10 cellular contexts compared by ENCODE assay signal in the genomic region with DNA sequence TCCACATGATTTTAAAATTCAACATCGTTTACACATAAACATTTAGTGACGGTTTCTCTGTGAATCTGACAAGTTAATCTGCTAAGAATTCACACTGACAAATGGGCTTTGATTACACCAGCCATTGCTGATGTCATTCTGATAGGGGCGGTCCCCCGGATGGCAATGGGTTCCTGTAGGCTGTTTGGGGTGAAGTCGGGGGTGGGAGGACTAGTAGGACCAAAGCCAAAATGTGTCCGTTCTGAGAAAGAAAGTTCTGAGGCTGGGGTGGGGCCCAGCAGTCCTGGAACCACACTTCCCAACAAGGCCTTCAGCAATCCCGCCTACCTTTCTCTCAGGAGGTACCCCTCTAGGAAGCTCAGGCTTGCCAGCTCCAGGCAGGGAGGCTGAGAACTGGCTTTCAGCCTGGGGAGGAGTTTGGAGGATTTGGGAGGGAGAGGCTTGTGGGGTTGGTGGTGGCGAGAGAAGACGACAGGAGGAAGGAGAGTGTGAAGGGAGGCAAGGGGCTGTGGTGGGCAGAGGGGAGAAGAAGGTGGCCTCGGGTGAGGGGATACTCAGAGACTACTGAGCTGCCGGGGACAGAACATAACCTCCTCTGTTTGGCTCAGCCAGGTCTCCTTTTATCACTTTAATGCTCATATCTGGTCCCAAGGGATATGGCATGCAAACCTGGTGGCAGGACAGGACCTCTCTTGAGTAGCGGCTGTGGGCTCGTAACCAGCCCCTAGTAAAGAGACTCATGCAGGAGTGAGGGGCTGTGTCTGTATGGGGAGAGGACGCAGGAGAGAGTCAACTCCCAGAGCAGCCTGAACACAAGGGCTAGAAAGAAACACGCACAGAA. TPM values are rescaled to one million over a fixed set of nuclear protein-coding genes. Genes with fewer than 3 reads are reported as not detected.
DNase-seq lines count a peak whose midpoint lies in the region; ATAC-seq and TF ChIP-seq lines count a peak whose summit lies in the region.
"Had no signal": no experiment of that assay in that cellular context is flagged by ENCODE, and none has a peak within 500 bp of the region (broad histone marks: within the 10 kb centered on the region; RNA-seq: fewer than 3 reads in every experiment).

No MANE protein-coding gene starts in this region.

- H3K27me3 ChIP-seq in duodenal mucosa (ENCODE audit: control insufficient read depth in 1 of 2, insufficient read depth in 2 of 2, low read length in 2 of 2) (peaks cover 0 to 2% of the 10 kb centered on the region in 2 donors), vagina (no peaks in the 10 kb centered on the region)

- no peak overlapping the region for H3K4me3 Mint-ChIP-seq in mesothelial cell of epicardium

- no peaks in the 10 kb centered on the region for H3K9me3 Mint-ChIP-seq in mesothelial cell of epicardium

- DNase-seq in Right ventricle myocardium inferior (ENCODE audit: missing footprints) (no peak), cardiac septum (ENCODE audit: low spot score) (no peak), mesothelial cell of epicardium (ENCODE audit: low spot score in 2 of 2, unreplicated experiment in 2 of 2) (no peak), vagina (ENCODE audit: extremely low spot score in 2 of 2) (no peak), DMS153 treated with DMSO at 0.1 percent for 48 hours (lab: John Stamatoyannopoulos, UW; ENCODE audit: unreplicated experiment) (no peak), NCI-H510A (lab: John Stamatoyannopoulos, UW) (no peak), Ammon's horn (ENCODE audit: low spot score) (no peak)
- DNase-seq: SW 1271 had no signal

- peak overlapping the region; percentile 76 for H3K27ac Mint-ChIP-seq in mesothelial cell of epicardium

- peaks cover 77% of the 10 kb centered on the region for H3K4me1 Mint-ChIP-seq in mesothelial cell of epicardium

- TF ChIP-seq POLR2A in vagina (IDR thresholded peaks at IDR 0.05) = no peak

- H3K36me3 Mint-ChIP-seq in mesothelial cell of epicardium = peaks cover 18% of the 10 kb centered on the region

- H3K9me3 ChIP-seq in duodenal mucosa (ENCODE audit: control insufficient read depth in 1 of 2, low read length in 2 of 2) (no peaks in the 10 kb centered on the region), vagina (no peaks in the 10 kb centered on the region)

- H3K4me1 ChIP-seq in duodenal mucosa (ENCODE audit: control insufficient read depth in 1 of 2, insufficient read depth in 2 of 2, low read length in 2 of 2) (peaks cover 42 to 70% of the 10 kb centered on the region in 2 donors), vagina (peaks cover 82% of the 10 kb centered on the region)

- peaks cover 3% of the 10 kb centered on the region for H3K27me3 Mint-ChIP-seq in mesothelial cell of epicardium (ENCODE audit: low read depth)

- H3K27ac ChIP-seq in duodenal mucosa (ENCODE audit: low read depth, low read length) = peak overlapping the region; percentile 54
- peak overlapping the region; percentile 95 for H3K27ac ChIP-seq in vagina

- peak; percentile 14 for ATAC-seq in Right ventricle myocardium inferior

- H3K4me3 ChIP-seq in duodenal mucosa (ENCODE audit: low read depth in 1 of 2, low read length in 2 of 2) (no peak overlapping the region), vagina (no peak overlapping the region)

- TF ChIP-seq CTCF in mesothelial cell of epicardium (IDR thresholded peaks at IDR 0.05; ENCODE audit: unreplicated experiment) = no peak
- TF ChIP-seq CTCF in vagina (IDR thresholded peaks at IDR 0.05) = no peak

- H3K36me3 ChIP-seq in duodenal mucosa (ENCODE audit: control insufficient read depth in 1 of 2, insufficient read depth in 2 of 2, low read length in 2 of 2) = peaks cover 5 to 48% of the 10 kb centered on the region in 2 donors
- peaks cover 0 to 21% of the 10 kb centered on the region in 2 donors for H3K36me3 ChIP-seq in vagina

- H3K9ac ChIP-seq in duodenal mucosa (ENCODE audit: low read depth in 1 of 2, low read length in 2 of 2) = peak overlapping the region in 1 of 2 donors; percentile 15

- intact Hi-C loops in Right ventricle myocardium inferior (cut with DNase I) = no loop called here
- intact Hi-C loops in cardiac septum (cut with DNase I) = no loop called here
- intact Hi-C loops in vagina (cut with DNase I) = no loop called here

RNA-seq across cellular contexts. Expression of a gene that starts 8.6 kb away (rescaled TPM):
- 22.7 TPM for total RNA-seq in Right ventricle myocardium inferior
- 15.0 TPM for total RNA-seq in cardiac septum
- total RNA-seq in mesothelial cell of epicardium = 97.9 to 99.3 TPM (median 98.9 TPM) in 3 replicates
- total RNA-seq in vagina = 33.1 TPM

RNA-seq across cellular contexts. Expression of a gene that starts 21.7 kb away (rescaled TPM):
- 14.3 TPM for total RNA-seq in Right ventricle myocardium inferior
- total RNA-seq in cardiac septum = 19.8 TPM
- 17.3 to 24.8 TPM (median 24.5 TPM) in 3 replicates for total RNA-seq in mesothelial cell of epicardium
- 24.3 TPM for total RNA-seq in vagina

RNA-seq across cellular contexts. Expression of a gene that starts 33.6 kb away (rescaled TPM):
- total RNA-seq in Right ventricle myocardium inferior = 24.1 TPM
- total RNA-seq in cardiac septum = 28.8 TPM
- 63.8 to 74.5 TPM (median 71.2 TPM) in 3 replicates for total RNA-seq in mesothelial cell of epicardium
- 43.0 TPM for total RNA-seq in vagina

RNA-seq across cellular contexts. Expression of a gene that starts 38.4 kb away (rescaled TPM):
- total RNA-seq in Right ventricle myocardium inferior (3.2 TPM), cardiac septum (0.32 TPM), mesothelial cell of epicardium (0.20 to 0.23 TPM (median 0.22 TPM) in 3 replicates), vagina (3.7 TPM)
- total RNA-seq: HT-29 had no signal
